Comparison of ENCODE assay signal across 1 cellular context in genomic region chr22:38214248-38215056, GRCh38.
TF ChIP-seq lines count a peak whose summit lies in the region.

No MANE protein-coding gene starts in this region.

TF ChIP-seq in GM12878, 131 proteins besides CTCF, POLR2A, EP300 and RAD21:
- TF ChIP-seq SP1 (IDR thresholded peaks at IDR 0.05; ENCODE audit: low read depth, low read length) (peak; percentile 33), KLF5 (IDR thresholded peaks at IDR 0.05; ENCODE audit: partially characterized antibody) (peak; percentile 54), MEF2B (IDR thresholded peaks at IDR 0.05; ENCODE audit: partially characterized antibody, poor library complexity, severe bottlenecking) (peak; percentile 23), ZNF687 (IDR thresholded peaks at IDR 0.05) (peak; percentile 99), RUNX3 (IDR thresholded peaks at IDR 0.05; ENCODE audit: low read length) (no peak), KAT2A (conservative IDR thresholded peaks at IDR 0.05; ENCODE audit: control insufficient read depth, low read depth, low read length) (no peak), NR2C1 (IDR thresholded peaks at IDR 0.05) (no peak), ZNF592 (IDR thresholded peaks at IDR 0.05) (peak; percentile 75; the same call in 1 of the 2 replicates), DPF2 (IDR thresholded peaks at IDR 0.05) (peak; percentile 64), RELB (IDR thresholded peaks at IDR 0.05; ENCODE audit: low read depth) (peak; percentile 14; the same call in 1 of the 2 replicates), CREB1 (IDR thresholded peaks at IDR 0.05; ENCODE audit: low read depth) (0 out of 2 replicates have a peak, but pooled peaks have one; percentile 11), BMI1 (IDR thresholded peaks at IDR 0.05; ENCODE audit: borderline replicate concordance) (no peak), KDM1A (IDR thresholded peaks at IDR 0.05; ENCODE audit: borderline replicate concordance) (no peak), LARP7 (IDR thresholded peaks at IDR 0.05) (peak; percentile 71; the same call in 1 of the 2 replicates), BACH1 (IDR thresholded peaks at IDR 0.05; ENCODE audit: borderline replicate concordance) (peak; percentile 86), IKZF1 (conservative IDR thresholded peaks at IDR 0.05) (peak; percentile 66), CREM (IDR thresholded peaks at IDR 0.05; ENCODE audit: low read depth) (0 out of 2 replicates have a peak, but pooled peaks have one; percentile 23), BHLHE40 (IDR thresholded peaks at IDR 0.05; ENCODE audit: borderline replicate concordance in 1 of 2, low read depth in 2 of 2, low read length in 1 of 2) (peak in 1 of 2 experiments; percentile 68; a peak in 2 of 4 replicates), BRCA1 (IDR thresholded peaks at IDR 0.05; ENCODE audit: low read depth, low read length) (no peak), ZSCAN29 (IDR thresholded peaks at IDR 0.05) (no peak), PAX5 (IDR thresholded peaks at IDR 0.05; ENCODE audit: borderline replicate concordance, low read depth, low read length) (0 out of 2 replicates have a peak, but pooled peaks have one; percentile 7), RB1 (IDR thresholded peaks at IDR 0.05; ENCODE audit: borderline replicate concordance) (peak; percentile 76; the same call in 1 of the 2 replicates), TCF3 (IDR thresholded peaks at IDR 0.05; ENCODE audit: borderline replicate concordance, insufficient read depth, low read depth, low read length) (0 out of 2 replicates have a peak, but pooled peaks have one; percentile 26), YY1 (IDR thresholded peaks at IDR 0.05; ENCODE audit: low read depth, low read length) (peak; percentile 56; the same call in 1 of the 2 replicates), GATAD2B (conservative IDR thresholded peaks at IDR 0.05; ENCODE audit: low read depth) (peak; percentile 69), MAX (IDR thresholded peaks at IDR 0.05; ENCODE audit: low read depth, low read length) (peak; percentile 87), NKRF (conservative IDR thresholded peaks at IDR 0.05) (0 out of 2 replicates have a peak, but pooled peaks have one; percentile 33), NR2F1 (conservative IDR thresholded peaks at IDR 0.05) (peak; percentile 39; the same call in 1 of the 2 replicates), ZBTB33 (IDR thresholded peaks at IDR 0.05) (peak; percentile 65; the same call in 1 of the 2 replicates), RBBP5 (conservative IDR thresholded peaks at IDR 0.05) (no peak), REST (IDR thresholded peaks at IDR 0.05; ENCODE audit: low read depth, low read length) (no peak), MTA2 (IDR thresholded peaks at IDR 0.05; ENCODE audit: low read depth) (peak; percentile 28; the same call in 1 of the 2 replicates), ESRRA (IDR thresholded peaks at IDR 0.05; ENCODE audit: low read length) (no peak), EGR1 (IDR thresholded peaks at IDR 0.05; ENCODE audit: borderline replicate concordance in 1 of 2, low read depth in 2 of 2, low read length in 2 of 2) (peak in 1 of 2 experiments; percentile 69; a peak in 2 of 3 replicates), SPI1 (IDR thresholded peaks at IDR 0.05; ENCODE audit: borderline replicate concordance, insufficient read depth, low read depth, low read length) (peak; percentile 15; the same call in 1 of the 2 replicates), SMARCA5 (IDR thresholded peaks at IDR 0.05) (peak; percentile 72; the same call in 1 of the 2 replicates), ZNF217 (IDR thresholded peaks at IDR 0.05) (no peak), MYC (IDR thresholded peaks at IDR 0.05; ENCODE audit: insufficient read depth, insufficient read length, insufficient replicate concordance, low read length, severe bottlenecking) (no peak)
